ENCODE assay signal across 1 cellular context in the genomic region with DNA sequence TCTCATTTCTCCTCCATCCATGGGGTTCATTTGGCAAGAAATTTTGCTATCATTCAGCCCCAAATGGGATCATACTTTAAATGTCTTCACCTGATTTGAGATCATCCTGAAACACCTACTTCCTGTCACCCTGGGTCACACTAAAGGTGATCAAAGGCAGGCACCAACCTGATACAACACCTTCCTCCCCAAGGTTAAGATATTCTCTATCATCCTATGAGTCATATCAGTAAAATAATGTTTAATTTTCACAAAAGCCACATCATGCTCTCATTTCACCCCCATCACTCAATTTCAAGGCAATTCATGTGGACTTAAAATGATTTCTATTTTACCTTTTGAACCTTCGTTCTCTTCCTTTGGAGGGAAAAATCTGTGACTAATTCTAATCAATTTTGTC.
TF ChIP-seq lines count a peak whose summit lies in the region.

No MANE protein-coding gene starts in this region.

TF ChIP-seq in GM23338, 12 proteins besides CTCF, POLR2A, EP300 and RAD21 (continued from another document):
- TF ChIP-seq ZNF462 (CRISPR knock-in tag; IDR thresholded peaks at IDR 0.05) = no peak
- no peak for TF ChIP-seq EZH2phosphoT487 (IDR thresholded peaks at IDR 0.05; ENCODE audit: unreplicated experiment)
